In genomic region chr17:40168262-40168832, GRCh38 we compare ENCODE assay signal across 8 cellular contexts. TPM values are rescaled to one million over a fixed set of nuclear protein-coding genes. Genes with fewer than 3 reads are reported as not detected.
DNase-seq lines count a peak whose midpoint lies in the region; ATAC-seq, FAIRE-seq and TF ChIP-seq lines count a peak whose summit lies in the region.

No MANE protein-coding gene starts in this region.

- no peak overlapping the region for H2AFZ ChIP-seq in OCI-LY7 (ENCODE audit: low read length)

- H3K36me3 ChIP-seq in OCI-LY7 (ENCODE audit: insufficient read depth, low read length) = peaks cover 96% of the 10 kb centered on the region
- peaks cover 99% of the 10 kb centered on the region for H3K36me3 ChIP-seq in left ventricle myocardium inferior

- H3K4me2 ChIP-seq in OCI-LY7 (ENCODE audit: low read length) = no peak overlapping the region

- no peak for DNase-seq in D721Med (ENCODE audit: insufficient read length, low spot score)
- peak; percentile 46 for DNase-seq in HFFc6
- DNase-seq in OCI-LY7 (ENCODE audit: low spot score) = peak; percentile 72
- DNase-seq in astrocyte of the cerebellum (ENCODE audit: low read depth) = peak; percentile 48
- DNase-seq in left ventricle myocardium inferior = no peak
- DNase-seq in retina = peak; percentile 66
- DNase-seq in occipital lobe (lab: John Stamatoyannopoulos, UW) = no peak

- peak overlapping the region; percentile 73 for H3K27ac Mint-ChIP-seq in HFFc6

- no peaks in the 10 kb centered on the region for H4K20me1 ChIP-seq in OCI-LY7 (ENCODE audit: insufficient read depth, low read length)

- H3K4me3 ChIP-seq in OCI-LY7 (ENCODE audit: low read depth, low read length, poor library complexity, severe bottlenecking) (no peak overlapping the region), astrocyte of the cerebellum (ENCODE audit: low read depth, low read length) (no peak overlapping the region), left ventricle myocardium inferior (no peak overlapping the region)

- H3K36me3 Mint-ChIP-seq in HFFc6 (ENCODE audit: low read depth) = peaks cover 49% of the 10 kb centered on the region

- H3K4me1 ChIP-seq in OCI-LY7 (ENCODE audit: insufficient read depth, low read length, poor library complexity, severe bottlenecking) (no peaks in the 10 kb centered on the region), left ventricle myocardium inferior (peaks cover 13% of the 10 kb centered on the region)

- ATAC-seq in HG03196 (IDR thresholded peaks at IDR 0.05; ENCODE audit: unreplicated experiment) = no peak

- in situ Hi-C loops in astrocyte of the cerebellum (cut with HindIII; ENCODE audit: low sequenced_read_pairs) = no loop called here

- no peaks in the 10 kb centered on the region for H3K9me2 ChIP-seq in OCI-LY7 (ENCODE audit: insufficient read depth, low read length)

- H3K4me3 Mint-ChIP-seq in HFFc6 = no peak overlapping the region

- no TSS peak for BruUV-seq in OCI-LY7 (replicated peaks; lab: Mats Ljungman, UMichigan)

- TF ChIP-seq CTCF in D721Med (IDR thresholded peaks at IDR 0.05; ENCODE audit: insufficient read depth, missing control alignments) = peak; percentile 87
- TF ChIP-seq CTCF in HFFc6 (IDR thresholded peaks at IDR 0.05) = peak; percentile 87
- peak; percentile 85 for TF ChIP-seq CTCF in OCI-LY7 (conservative IDR thresholded peaks at IDR 0.05; ENCODE audit: low read length)
- peak; percentile 74 for TF ChIP-seq CTCF in astrocyte of the cerebellum (IDR thresholded peaks at IDR 0.05; ENCODE audit: low read depth, low read length, missing control alignments)
- TF ChIP-seq CTCF in left ventricle myocardium inferior (IDR thresholded peaks at IDR 0.05; ENCODE audit: borderline replicate concordance) = peak; percentile 86

- POLR2A ChIA-PET in OCI-LY7 (lab: Charles Lee) = interaction anchor here (1.4 to 1.6 kb wide), 2 partner anchors 56 to 68 kb away, joined by 3 to 6 read pairs; partner anchors contain the start of gene NR1D1

- no peaks in the 10 kb centered on the region for H3K9me3 Mint-ChIP-seq in HFFc6

- H3K9me3 ChIP-seq in OCI-LY7 (ENCODE audit: low read length) = no peaks in the 10 kb centered on the region
- H3K9me3 ChIP-seq in left ventricle myocardium inferior (replicated peaks) = no peaks in the 10 kb centered on the region

- FAIRE-seq in D721Med (lab: Jason Lieb, UNC) = no peak

- CTCF ChIA-PET in OCI-LY7 (lab: Charles Lee; ENCODE audit: unreplicated experiment) = interaction anchor here (1.0 to 1.8 kb wide), 2 partner anchors 14 to 56 kb away, joined by 3 to 21 read pairs; no protein-coding TSS in a partner anchor

- H3K27ac ChIP-seq in OCI-LY7 (ENCODE audit: low read depth, low read length, poor library complexity, severe bottlenecking) (no peak overlapping the region), left ventricle myocardium inferior (replicated peaks) (peak overlapping the region; percentile 57)

- intact Hi-C loops in OCI-LY7 (cut with micrococcal nuclease; ENCODE audit: unreplicated experiment) (loop anchor here (1.0 kb wide), 2 partner anchors 55 to 155 kb away; no protein-coding TSS in a partner anchor), left ventricle myocardium inferior (cut with micrococcal nuclease) (loop anchor here (5.0 kb wide), 1 partner anchor 156 kb away; no protein-coding TSS in a partner anchor)

- H3K4me1 Mint-ChIP-seq in HFFc6 (ENCODE audit: low read depth) = peaks cover 27% of the 10 kb centered on the region

- H3K79me2 ChIP-seq in OCI-LY7 (ENCODE audit: insufficient read depth, low read depth, low read length) = 0 out of 2 replicates have a peak, but pooled peaks cover 4% of the 10 kb centered on the region

- H3K27me3 ChIP-seq in left ventricle myocardium inferior (ENCODE audit: low read depth) = no peaks in the 10 kb centered on the region

- no peaks in the 10 kb centered on the region; the same call in 1 of the 2 replicates for H3K27me3 Mint-ChIP-seq in HFFc6 (ENCODE audit: insufficient read depth)

RNA-seq across cellular contexts. Expression of gene RAPGEFL1, which starts 8.9 kb away (rescaled TPM):
- total RNA-seq in HFFc6 (2021; fragmentation: NEBNext Ultra II Directional; extraction: Animal tissue kit (Norgen Biotek cat#: 25700)) = 1 to 10 TPM; 1.5 to 2.2 (median 1.8) TPM
- total RNA-seq in OCI-LY7 (2014; rRNA removed; shearing (Covaris generic)) = 2.1 and 4.9 TPM in 2 replicates
- total RNA-seq in OCI-LY7 (2022) = 5.2 and 5.8 TPM in 2 replicates
- 3.7 TPM for total RNA-seq in left ventricle myocardium inferior
- total RNA-seq in occipital lobe = 17.0 TPM

RNA-seq across cellular contexts. Expression of gene CASC3, which starts 28.0 kb away (rescaled TPM):
- 10 to 100 TPM; 49.5 to 67.7 (median 62.0) TPM for total RNA-seq in HFFc6 (2021; fragmentation: NEBNext Ultra II Directional; extraction: Animal tissue kit (Norgen Biotek cat#: 25700))
- total RNA-seq in OCI-LY7 (2014; rRNA removed; shearing (Covaris generic)) = 42.6 and 46.9 TPM in 2 replicates
- total RNA-seq in OCI-LY7 (2022) (100 and 117 TPM in 2 replicates), left ventricle myocardium inferior (44.0 TPM), occipital lobe (43.8 TPM)

RNA-seq across cellular contexts. Expression of gene MSL1, which starts 46.6 kb away (rescaled TPM):
- total RNA-seq in HFFc6 (2021; fragmentation: NEBNext Ultra II Directional; extraction: Animal tissue kit (Norgen Biotek cat#: 25700)) = 10 to 100 TPM; 61.2 to 67.8 (median 65.5) TPM
- total RNA-seq in OCI-LY7 (2014; rRNA removed; shearing (Covaris generic)) = 67.2 and 95.4 TPM in 2 replicates
- total RNA-seq in OCI-LY7 (2022) = 96.0 and 97.2 TPM in 2 replicates
- total RNA-seq in left ventricle myocardium inferior = 39.8 TPM
- 89.2 TPM for total RNA-seq in occipital lobe

RNA-seq across cellular contexts. Expression of gene WIPF2, which starts 50.8 kb away (rescaled TPM):
- total RNA-seq in HFFc6 (2021; fragmentation: NEBNext Ultra II Directional; extraction: Animal tissue kit (Norgen Biotek cat#: 25700)) = 10 to 100 TPM; 24.8 to 33.5 (median 29.8) TPM
- 4.6 and 4.7 TPM in 2 replicates for total RNA-seq in OCI-LY7 (2014; rRNA removed; shearing (Covaris generic))
- total RNA-seq in OCI-LY7 (2022) (19.6 and 20.3 TPM in 2 replicates), left ventricle myocardium inferior (12.5 TPM), occipital lobe (8.0 TPM)

Comparison
In these comparisons a context has a peak if more than half of its experiments do, and no peak if none do; other contexts are left out.
1. DNase-seq: peak in HFFc6 (single experiment), OCI-LY7 (single experiment), astrocyte of the cerebellum (single experiment) and retina (single experiment); none in D721Med (single experiment), left ventricle myocardium inferior (single experiment) and occipital lobe (single experiment).
2. Peak in every context shown above with its lines, with median percentiles within 50 percentile points of each other: CTCF ChIP-seq.